8 cellular contexts compared by ENCODE assay signal in the genomic region with DNA sequence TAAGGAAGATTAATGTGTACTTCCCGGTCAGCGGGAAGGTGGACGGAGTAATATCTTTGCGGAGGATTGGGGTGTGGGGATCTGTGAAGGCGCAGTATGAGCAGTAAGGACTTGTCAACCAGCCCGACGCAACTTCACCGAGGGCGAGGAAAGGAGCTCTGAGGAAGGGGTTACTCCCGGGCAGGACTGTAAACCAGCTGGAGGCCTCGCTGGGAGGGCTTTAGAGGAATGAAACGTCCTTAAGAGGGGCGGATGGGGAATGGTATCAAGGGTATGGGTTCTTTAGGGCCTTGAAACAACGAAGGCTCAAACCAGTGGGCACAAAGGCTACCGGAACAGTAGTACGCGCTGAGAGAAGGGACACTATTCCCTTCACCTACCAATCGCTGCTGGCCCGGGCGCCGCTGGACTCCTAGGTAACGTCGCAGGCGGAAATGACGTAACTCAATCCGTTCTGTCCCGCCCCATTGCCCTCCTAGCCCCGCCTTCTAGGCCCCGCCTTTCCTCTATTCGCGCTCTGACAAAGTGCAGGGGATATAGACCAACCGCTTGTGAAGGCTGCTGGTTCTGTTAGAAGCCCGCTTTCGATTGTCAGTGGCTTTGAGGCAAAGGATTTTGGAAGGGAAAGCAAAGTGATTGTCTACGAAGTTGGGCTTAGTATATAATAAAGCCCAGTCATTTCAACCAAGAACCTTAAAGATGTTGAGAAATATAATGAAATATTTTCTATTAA. TPM values are rescaled to one million over a fixed set of nuclear protein-coding genes. Genes with fewer than 3 reads are reported as not detected.
A peak's percentile ranks its signal among the peaks of the same experiment; 100 is the strongest.
DNase-seq lines count a peak whose midpoint lies in the region; ATAC-seq and TF ChIP-seq lines count a peak whose summit lies in the region.

TSS of gene C11orf65 (minus strand) at position 439 of the 733 bp plus-strand sequence. CDS start 5,970 bp downstream, outside the sequence.

- peak within 1 kb of the TSS; percentile 74 for H3K27ac ChIP-seq in RWPE2 (ENCODE audit: poor library complexity, severe bottlenecking)

- H3K36me3 ChIP-seq in H7 (replicated peaks; ENCODE audit: control insufficient read depth, insufficient read depth, low read length) (no peaks in the 10 kb centered on the region), Loucy (ENCODE audit: insufficient read depth, low read length) (no peaks in the 10 kb centered on the region), RWPE2 (ENCODE audit: low read depth) (no peaks in the 10 kb centered on the region)

- H3K27me3 ChIP-seq in H7 (ENCODE audit: control insufficient read depth, insufficient read depth, low read length) (no peaks in the 10 kb centered on the region), Loucy (ENCODE audit: insufficient read depth, low read length, poor library complexity, severe bottlenecking) (no peaks in the 10 kb centered on the region), RWPE2 (ENCODE audit: insufficient read depth, poor library complexity, severe bottlenecking) (no peaks in the 10 kb centered on the region)

- H3K4me3 Mint-ChIP-seq in natural killer cell = peak within 1 kb of the TSS; percentile 99

- DNase-seq in ELR (ENCODE audit: low read depth) = peak; percentile 98
- peak; percentile 85 for DNase-seq in H7
- peak; percentile 95 for DNase-seq in RWPE2 (ENCODE audit: low spot score)
- peak; percentile 93 for DNase-seq in activated effector memory CD4-positive, alpha-beta T cell treated with Interleukin-2 at 50 U/mL for 16 hours
- DNase-seq in fibroblast of pulmonary artery (ENCODE audit: low read depth) = peak; percentile 98
- peak; percentile 96 for DNase-seq in natural killer cell
- peak; percentile 90 to 97 (median 93) for DNase-seq in stimulated activated naive CD4-positive, alpha-beta T cell (lab: John Stamatoyannopoulos, UW)

- H2AFZ ChIP-seq in Loucy (ENCODE audit: low read length) = peak within 1 kb of the TSS; percentile 85

- H4K20me1 ChIP-seq in Loucy (ENCODE audit: insufficient read depth, low read length, poor library complexity, severe bottlenecking) = no peaks in the 10 kb centered on the region

- H3K36me3 Mint-ChIP-seq in natural killer cell = no peaks in the 10 kb centered on the region

- H3K27ac Mint-ChIP-seq in natural killer cell = peak within 1 kb of the TSS; percentile 99

- TF ChIP-seq CTCF in Loucy (conservative IDR thresholded peaks at IDR 0.05; ENCODE audit: low read length) = no peak
- TF ChIP-seq CTCF in RWPE2 (IDR thresholded peaks at IDR 0.05; ENCODE audit: poor library complexity, severe bottlenecking) = no peak
- no peak for TF ChIP-seq CTCF in fibroblast of pulmonary artery (IDR thresholded peaks at IDR 0.05; ENCODE audit: low read length, missing control alignments)
- TF ChIP-seq CTCF in natural killer cell (IDR thresholded peaks at IDR 0.05) = no peak

- H3K4me1 ChIP-seq in Loucy (ENCODE audit: insufficient read depth, low read length, poor library complexity, severe bottlenecking) = peaks cover 4% of the 10 kb centered on the region
- no peaks in the 10 kb centered on the region for H3K4me1 ChIP-seq in RWPE2 (ENCODE audit: insufficient read depth, poor library complexity, severe bottlenecking)

- no peaks in the 10 kb centered on the region for H3K27me3 Mint-ChIP-seq in natural killer cell (ENCODE audit: low read depth in 2 of 2)

- no peaks in the 10 kb centered on the region for H3K9me3 Mint-ChIP-seq in natural killer cell

- H3K4me2 ChIP-seq in Loucy (ENCODE audit: low read depth, low read length, poor library complexity, severe bottlenecking) = peak within 1 kb of the TSS; percentile 80

- intact Hi-C loops in natural killer cell (cut with micrococcal nuclease) = loop anchor here (1.0 to 5.0 kb wide), 6 partner anchors 30 to 458 kb away; partner anchors contain the start of genes ATM, CUL5, EXPH5 and NPAT

- H3K9me3 ChIP-seq in Loucy (ENCODE audit: insufficient read depth, low read depth, low read length) (no peaks in the 10 kb centered on the region), RWPE2 (ENCODE audit: severe bottlenecking) (no peaks in the 10 kb centered on the region)

- peak within 1 kb of the TSS; percentile 80 for H3K9ac ChIP-seq in Loucy (ENCODE audit: low read depth, low read length, poor library complexity, severe bottlenecking)

- H3K9me2 ChIP-seq in Loucy (replicated peaks; ENCODE audit: low read depth, low read length) = no peaks in the 10 kb centered on the region

- H3F3A ChIP-seq in Loucy (ENCODE audit: low read depth) = no peaks in the 10 kb centered on the region

- no peaks in the 10 kb centered on the region for H3K79me2 ChIP-seq in Loucy (ENCODE audit: insufficient read depth, low read length)

- peak; percentile 99 for ATAC-seq in RWPE2 (ENCODE audit: low read depth)
- ATAC-seq in natural killer cell = peak; percentile 95 to 99 (median 96)

- H3K4me3 ChIP-seq in H7 (ENCODE audit: insufficient read depth, low read depth, low read length) = peak within 1 kb of the TSS; percentile 59
- H3K4me3 ChIP-seq in Loucy (ENCODE audit: low read length, poor library complexity, severe bottlenecking) = peak within 1 kb of the TSS; percentile 85
- H3K4me3 ChIP-seq in RWPE2 (ENCODE audit: severe bottlenecking) = peak within 1 kb of the TSS; percentile 56
- H3K4me3 ChIP-seq in fibroblast of pulmonary artery (replicated peaks; ENCODE audit: low read depth, low read length) = peak within 1 kb of the TSS; percentile 61

- peaks cover 10 to 12% of the 10 kb centered on the region in 2 donors for H3K4me1 Mint-ChIP-seq in natural killer cell

RNA-seq across cellular contexts. Expression of gene C11orf65, which starts in this region (rescaled TPM):
- 0.41 and 1.2 TPM in 2 replicates for total RNA-seq in H7 (2014; rRNA removed; shearing (Covaris generic))
- under 1 TPM; 0.14 to 0.68 (median 0.45) TPM for total RNA-seq in natural killer cell

Comparison
In these comparisons a context has a peak if more than half of its experiments do, and no peak if none do; other contexts are left out.
1. Peak in every context shown above with its lines: DNase-seq, ATAC-seq, H3K4me3 ChIP-seq and H3K27ac ChIP-seq.
2. Peak in DNase-seq and ATAC-seq in natural killer cell; RNA of the gene not detected or under 1 TPM.